In the genomic region with DNA sequence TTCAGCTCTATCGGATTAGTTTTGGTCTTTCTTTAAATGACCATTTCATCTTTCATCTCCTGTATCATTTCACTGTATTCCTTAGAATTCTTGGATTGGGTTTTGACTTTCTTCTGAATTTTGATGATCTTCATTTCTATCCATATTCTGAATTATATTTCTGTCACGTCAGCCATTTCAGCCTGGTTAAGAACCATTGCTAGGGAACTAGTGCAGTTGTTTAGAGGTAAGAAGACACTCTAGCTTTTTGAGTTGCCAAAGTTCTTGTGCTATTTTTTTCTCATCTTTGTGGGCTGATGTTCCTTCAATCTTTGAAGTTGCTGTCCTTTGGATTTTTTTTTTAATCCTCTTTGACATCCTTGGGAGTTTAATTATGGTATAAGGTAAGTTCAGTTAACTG, we compare ENCODE assay signal across 33 cellular contexts. TPM values are rescaled to one million over a fixed set of nuclear protein-coding genes. Genes with fewer than 3 reads are reported as not detected.
"Had no signal": no experiment of that assay in that cellular context is flagged by ENCODE, and none has a peak within 500 bp of the region (broad histone marks: within the 10 kb centered on the region; RNA-seq: fewer than 3 reads in every experiment).

No MANE protein-coding gene starts in this region.

- H3K9me3 ChIP-seq: ovary, spleen, suprapubic skin, testis, tibial artery, transverse colon, upper lobe of right lung, vagina had no signal

- H3K27me3 ChIP-seq: neural progenitor cell, ovary, spleen, suprapubic skin, testis, tibial artery, transverse colon, upper lobe of right lung, vagina had no signal

- H3K9ac ChIP-seq: neural progenitor cell, parathyroid adenoma had no signal

- ATAC-seq: naive thymus-derived CD4-positive, alpha-beta T cell; natural killer cell; right cardiac atrium; sciatic nerve; stimulated activated memory B cell treated with anti-CD40 and anti-IgM and Interleukin-4, amounts not matched to agents 10 μg/mL and 1 μg/mL and 100 μg/mL, for 72 hours; stimulated activated naive CD8-positive, alpha-beta T cell treated with anti-CD3 and anti-CD28 coated beads, Interleukin-15, amount 100 ng/mL, for 72 hours; stimulated activated naive CD8-positive, alpha-beta T cell treated with anti-CD3 and anti-CD28 coated beads, Interleukin-15, Interleukin-2, amounts not matched to agents 100 U/mL and 50 U/mL, for 24 hours had no signal

- H3K4me3 ChIP-seq: neural progenitor cell, ovary, psoas muscle, skin epidermis, smooth muscle cell, spleen, suprapubic skin, testis, tibial artery, transverse colon, upper lobe of right lung, vagina had no signal

- H3K4me1 ChIP-seq: neural progenitor cell, parathyroid adenoma, spleen, suprapubic skin, testis, transverse colon, upper lobe of right lung, vagina had no signal

- H3K4me2 ChIP-seq: neural progenitor cell, smooth muscle cell had no signal

- H3K79me2 ChIP-seq: parathyroid adenoma had no signal

- H2AFZ ChIP-seq: neural progenitor cell, parathyroid adenoma had no signal

- H3K36me3 ChIP-seq: neural progenitor cell, ovary, spleen, suprapubic skin, tibial artery, transverse colon, upper lobe of right lung, vagina had no signal

- H3K27ac ChIP-seq: neural progenitor cell, ovary, parathyroid adenoma, psoas muscle, skin epidermis, spleen, suprapubic skin, testis, tibial artery, transverse colon, upper lobe of right lung, vagina had no signal

- DNase-seq: naive thymus-derived CD4-positive, alpha-beta T cell; natural killer cell; occipital lobe; ovary; posterior cingulate gyrus; psoas muscle; spleen; stimulated activated CD4-positive, alpha-beta T cell treated with anti-CD3 and anti-CD28 coated beads, Interleukin-12 subunit alpha, Interleukin-12 subunit beta, amount 100 ng/mL, for 4 hours; stimulated activated CD4-positive, alpha-beta T cell treated with anti-CD3 and anti-CD28 coated beads, Interleukin-1b, Interleukin-23, amount 100 ng/mL, for 48 hours; stimulated activated CD4-positive, alpha-beta T cell treated with anti-CD3 and anti-CD28 coated beads, Interleukin-4, amount 100 ng/mL, for 1 hour; stimulated activated CD4-positive, alpha-beta T cell treated with anti-CD3 and anti-CD28 coated beads, Interleukin-4, amount 100 ng/mL, for 4 hours; stimulated activated CD8-positive, alpha-beta memory T cell treated with anti-CD3 and anti-CD28 coated beads, Interleukin-4, amount 100 ng/mL, for 48 hours; stimulated activated naive CD4-positive, alpha-beta T cell; stimulated activated naive CD8-positive, alpha-beta T cell treated with anti-CD3 and anti-CD28 coated beads, Interleukin-15, amount 100 ng/mL, for 72 hours; stimulated activated naive CD8-positive, alpha-beta T cell treated with anti-CD3 and anti-CD28 coated beads, Interleukin-15, Interleukin-2, amounts not matched to agents 100 U/mL and 50 U/mL, for 24 hours; substantia nigra; testis; tibial artery; transverse colon; upper lobe of right lung had no signal

RNA-seq across cellular contexts. Expression of a gene that starts 54.6 kb away (rescaled TPM):
- total RNA-seq: naive thymus-derived CD4-positive, alpha-beta T cell; natural killer cell; occipital lobe; osteoblast; ovary; progenitor cell of endocrine pancreas; renal cortical epithelial cell; sciatic nerve; smooth muscle cell; spleen; suprapubic skin; testis; upper lobe of right lung; vagina had no signal
- polyA plus RNA-seq: naive thymus-derived CD4-positive, alpha-beta T cell; ovary; smooth muscle cell; urinary bladder had no signal
